ENCODE assay signal across 8 cellular contexts in genomic region chr13:62119739-62120700, GRCh38.
DNase-seq lines count a peak whose midpoint lies in the region; ATAC-seq and TF ChIP-seq lines count a peak whose summit lies in the region.

No MANE protein-coding gene starts in this region.

- no peak overlapping the region for H3K4me2 ChIP-seq in smooth muscle cell

- H3K79me2 ChIP-seq in smooth muscle cell (ENCODE audit: low read depth), result no peaks in the 10 kb centered on the region

- no peak overlapping the region for H3K4me3 ChIP-seq in smooth muscle cell

- no peaks in the 10 kb centered on the region for H3K27me3 ChIP-seq in smooth muscle cell (ENCODE audit: low read depth)

- no peak overlapping the region for H3K27ac ChIP-seq in smooth muscle cell (ENCODE audit: low read depth)

- H3K4me1 ChIP-seq in smooth muscle cell (ENCODE audit: low read depth), result no peaks in the 10 kb centered on the region

- no peaks in the 10 kb centered on the region for H3K36me3 ChIP-seq in smooth muscle cell (ENCODE audit: low read depth)

- ATAC-seq in GM19463 (IDR thresholded peaks at IDR 0.05; ENCODE audit: unreplicated experiment) (no peak), GM19328 (IDR thresholded peaks at IDR 0.05; ENCODE audit: unreplicated experiment) (no peak), HG03354 (IDR thresholded peaks at IDR 0.05; ENCODE audit: poor library complexity, severe bottlenecking, unreplicated experiment) (no peak)

- no peaks in the 10 kb centered on the region for H3F3A ChIP-seq in smooth muscle cell (ENCODE audit: low read depth)

- H3K9ac ChIP-seq in smooth muscle cell (ENCODE audit: low read depth), result no peak overlapping the region

- H2AFZ ChIP-seq in smooth muscle cell (ENCODE audit: low read depth), result no peak overlapping the region

- no peaks in the 10 kb centered on the region for H3K9me3 ChIP-seq in smooth muscle cell (replicated peaks; ENCODE audit: low read depth)

- peak; percentile 3 for DNase-seq in SIG-M5 treated with dmso at 0.1 percent for 504 hours (lab: John Stamatoyannopoulos, UW; ENCODE audit: unreplicated experiment)
- no peak for DNase-seq in SIG-M5 (lab: John Stamatoyannopoulos, UW)
- DNase-seq in NCI-H2196 (lab: John Stamatoyannopoulos, UW; ENCODE audit: unreplicated experiment), result peak; percentile 3
- peak; percentile 54 for DNase-seq in dedifferentiated amniotic fluid mesenchymal stem cell (ENCODE audit: extremely low spot score)
- no peak for DNase-seq in smooth muscle cell (lab: John Stamatoyannopoulos, UW; ENCODE audit: unreplicated experiment)

- H4K20me1 ChIP-seq in smooth muscle cell (ENCODE audit: low read depth), result no peaks in the 10 kb centered on the region

- TF ChIP-seq CTCF in smooth muscle cell (IDR thresholded peaks at IDR 0.05; ENCODE audit: borderline replicate concordance, insufficient read depth, poor library complexity, severe bottlenecking), result peak; percentile 49

- 43% methylated on average over 5 of the region's 5 CpGs for WGBS in smooth muscle cell (ENCODE audit: low lambda C conversion rate)

Comparison
In these comparisons a context has a peak if more than half of its experiments do, and no peak if none do; other contexts are left out.
1. DNase-seq: peak in SIG-M5 treated with dmso at 0.1 percent for 504 hours (single experiment), NCI-H2196 (single experiment) and dedifferentiated amniotic fluid mesenchymal stem cell (single experiment); none in SIG-M5 (single experiment) and smooth muscle cell (single experiment).